Comparison of ENCODE assay signal across 1 cellular context in the genomic region with DNA sequence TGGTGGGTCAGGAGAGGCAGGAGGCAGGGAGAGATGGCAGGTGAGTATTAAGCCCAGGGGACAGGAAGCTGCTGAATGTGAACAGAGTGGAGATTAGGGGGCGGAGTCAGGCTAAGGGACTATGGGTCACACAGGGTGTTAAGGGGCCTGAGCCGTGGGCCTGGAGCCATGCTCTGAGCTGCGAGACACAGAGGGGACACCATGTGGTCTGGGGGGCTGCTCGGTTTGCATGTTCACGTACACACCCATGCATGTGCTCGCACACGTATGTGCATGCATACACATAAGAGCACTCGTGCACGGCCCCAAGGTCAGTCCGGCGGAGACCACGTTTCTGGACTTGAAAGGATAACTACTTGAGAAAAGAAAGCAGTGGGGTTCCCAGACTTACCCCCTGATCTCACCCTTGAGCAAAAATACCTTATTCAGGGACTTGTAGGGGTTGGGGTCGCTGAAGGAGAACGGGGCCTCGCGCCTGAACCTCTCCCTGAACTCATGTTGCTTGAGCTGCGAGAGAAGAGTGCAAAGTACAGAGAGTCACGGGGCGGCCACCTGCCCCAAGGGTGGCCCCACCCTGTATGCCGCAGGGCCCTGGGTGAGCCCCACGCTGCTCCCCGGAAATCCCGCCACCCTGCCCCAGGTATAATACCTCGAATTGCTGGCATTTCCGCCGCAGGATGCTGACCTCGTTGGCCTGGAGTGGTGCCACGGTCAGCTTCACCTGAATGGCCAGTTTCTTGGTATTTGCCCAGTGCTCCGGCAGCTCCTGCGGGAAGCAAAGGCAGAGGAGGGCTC.
TF ChIP-seq lines count a peak whose summit lies in the region.

No MANE protein-coding gene starts in this region.

TF ChIP-seq in IMR-90, 13 proteins besides CTCF, POLR2A, EP300 and RAD21:
- no peak for TF ChIP-seq CEBPB (IDR thresholded peaks at IDR 0.05; ENCODE audit: low read depth, low read length)
- TF ChIP-seq SMC3 (IDR thresholded peaks at IDR 0.05; ENCODE audit: low read depth, low read length) = no peak
- TF ChIP-seq, protein P1, sequence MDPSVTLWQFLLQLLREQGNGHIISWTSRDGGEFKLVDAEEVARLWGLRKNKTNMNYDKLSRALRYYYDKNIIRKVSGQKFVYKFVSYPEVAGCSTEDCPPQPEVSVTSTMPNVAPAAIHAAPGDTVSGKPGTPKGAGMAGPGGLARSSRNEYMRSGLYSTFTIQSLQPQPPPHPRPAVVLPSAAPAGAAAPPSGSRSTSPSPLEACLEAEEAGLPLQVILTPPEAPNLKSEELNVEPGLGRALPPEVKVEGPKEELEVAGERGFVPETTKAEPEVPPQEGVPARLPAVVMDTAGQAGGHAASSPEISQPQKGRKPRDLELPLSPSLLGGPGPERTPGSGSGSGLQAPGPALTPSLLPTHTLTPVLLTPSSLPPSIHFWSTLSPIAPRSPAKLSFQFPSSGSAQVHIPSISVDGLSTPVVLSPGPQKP (IDR thresholded peaks at IDR 0.05; ENCODE audit: borderline replicate concordance, low read depth, low read length) = no peak
- TF ChIP-seq, protein P2, sequence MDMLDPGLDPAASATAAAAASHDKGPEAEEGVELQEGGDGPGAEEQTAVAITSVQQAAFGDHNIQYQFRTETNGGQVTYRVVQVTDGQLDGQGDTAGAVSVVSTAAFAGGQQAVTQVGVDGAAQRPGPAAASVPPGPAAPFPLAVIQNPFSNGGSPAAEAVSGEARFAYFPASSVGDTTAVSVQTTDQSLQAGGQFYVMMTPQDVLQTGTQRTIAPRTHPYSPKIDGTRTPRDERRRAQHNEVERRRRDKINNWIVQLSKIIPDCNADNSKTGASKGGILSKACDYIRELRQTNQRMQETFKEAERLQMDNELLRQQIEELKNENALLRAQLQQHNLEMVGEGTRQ (IDR thresholded peaks at IDR 0.05; ENCODE audit: low read depth, low read length) = no peak
- TF ChIP-seq FOS (IDR thresholded peaks at IDR 0.05; ENCODE audit: low read depth, low read length) = no peak
- TF ChIP-seq RCOR1 (IDR thresholded peaks at IDR 0.05; ENCODE audit: insufficient replicate concordance, low read length) = no peak
- no peak for TF ChIP-seq MAFK (IDR thresholded peaks at IDR 0.05; ENCODE audit: low read depth, low read length)
- TF ChIP-seq CHD1 (IDR thresholded peaks at IDR 0.05; ENCODE audit: low read depth, low read length) = no peak
- TF ChIP-seq RFX5 (IDR thresholded peaks at IDR 0.05; ENCODE audit: low read depth, low read length) = no peak
